ENCODE assay signal across 8 cellular contexts in genomic region chr1:192808588-192809285, GRCh38. TPM values are rescaled to one million over a fixed set of nuclear protein-coding genes. Genes with fewer than 3 reads are reported as not detected.
A peak's percentile ranks its signal among the peaks of the same experiment; 100 is the strongest.
DNase-seq lines count a peak whose midpoint lies in the region; TF ChIP-seq lines count a peak whose summit lies in the region.

A gene with protein sequence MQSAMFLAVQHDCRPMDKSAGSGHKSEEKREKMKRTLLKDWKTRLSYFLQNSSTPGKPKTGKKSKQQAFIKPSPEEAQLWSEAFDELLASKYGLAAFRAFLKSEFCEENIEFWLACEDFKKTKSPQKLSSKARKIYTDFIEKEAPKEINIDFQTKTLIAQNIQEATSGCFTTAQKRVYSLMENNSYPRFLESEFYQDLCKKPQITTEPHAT (plus strand): TSS chr1:192809039. CDS start chr1:192809072, 33 bp downstream.

- peak within 1 kb of the TSS; percentile 89 for H3K4me2 ChIP-seq in osteoblast (ENCODE audit: insufficient read depth, low read length)

- intact Hi-C loops in testis (cut with DNase I; ENCODE audit: low total_unique reads) = no loop called here

- peaks cover 11% of the 10 kb centered on the region for H3K79me2 ChIP-seq in osteoblast (ENCODE audit: insufficient read depth, low read length)

- H3K4me3 ChIP-seq in GM06990 (replicated peaks; ENCODE audit: low read depth, low read length) (peak within 1 kb of the TSS; percentile 78), HFF-Myc (replicated peaks; ENCODE audit: low read depth, low read length) (peak within 1 kb of the TSS; percentile 71), SK-N-MC (peak within 1 kb of the TSS; percentile 96), osteoblast (ENCODE audit: insufficient read depth, low read length) (peak within 1 kb of the TSS; percentile 97), testis (peak within 1 kb of the TSS; percentile 81 to 87)

- 0% methylated on average over 12 to 64 of the region's 66 CpGs for WGBS in testis, 2 donors

- H3K9me3 ChIP-seq in SK-N-MC (ENCODE audit: low read depth, low read length) (no peaks in the 10 kb centered on the region), osteoblast (ENCODE audit: low read depth, low read length) (no peaks in the 10 kb centered on the region), testis (no peaks in the 10 kb centered on the region)

- H3K27me3 ChIP-seq in GM06990 (replicated peaks; ENCODE audit: control insufficient read depth, insufficient read depth, low read length) (no peaks in the 10 kb centered on the region), osteoblast (ENCODE audit: insufficient read depth, low read length) (no peaks in the 10 kb centered on the region), testis (no peaks in the 10 kb centered on the region)

- no peaks in the 10 kb centered on the region for H3K36me3 ChIP-seq in GM06990 (ENCODE audit: control insufficient read depth, insufficient read depth, low read length)
- peaks cover 5% of the 10 kb centered on the region; the same call in 1 of the 2 replicates for H3K36me3 ChIP-seq in SK-N-MC (ENCODE audit: insufficient read depth, low read length)
- peaks cover 10% of the 10 kb centered on the region for H3K36me3 ChIP-seq in osteoblast (ENCODE audit: insufficient read depth, low read length)
- no peaks in the 10 kb centered on the region for H3K36me3 ChIP-seq in testis (ENCODE audit: low read depth, missing control alignments)

- H2AFZ ChIP-seq in osteoblast (ENCODE audit: low read length) = peak within 1 kb of the TSS; percentile 95

- H3K9ac ChIP-seq in SK-N-MC (ENCODE audit: insufficient read length) = peak within 1 kb of the TSS; percentile 71

- H4K20me1 ChIP-seq in osteoblast (ENCODE audit: insufficient read depth, low read length) = no peaks in the 10 kb centered on the region

- DNase-seq in GM06990 (ENCODE audit: extremely low read depth, insufficient read length) (peak; percentile 95), HFF-Myc (ENCODE audit: extremely low read depth, low read depth) (peak; percentile 80), MV-4-11 (lab: John Stamatoyannopoulos, UW) (peak; percentile 81), SK-N-MC (ENCODE audit: low read depth, low spot score) (no peak), glutamatergic neuron (peak; percentile 93), osteoblast (ENCODE audit: insufficient read length, low spot score, missing footprints) (peak; percentile 95), testis (peak; percentile 95)

- TF ChIP-seq POLR2A in testis (IDR thresholded peaks at IDR 0.05) = peak; percentile 100

- peaks cover 1% of the 10 kb centered on the region for H3K36me3 Mint-ChIP-seq in activated naive CD4-positive, alpha-beta T cell treated with anti-CD3 and anti-CD28 coated beads, Interleukin-2, amount 50 U/mL, for 24 hours
- no peaks in the 10 kb centered on the region for H3K36me3 Mint-ChIP-seq in glutamatergic neuron (ENCODE audit: unreplicated experiment)

- H3K4me1 Mint-ChIP-seq in activated naive CD4-positive, alpha-beta T cell treated with anti-CD3 and anti-CD28 coated beads, Interleukin-2, amount 50 U/mL, for 24 hours = peaks cover 34% of the 10 kb centered on the region
- peaks cover 17% of the 10 kb centered on the region for H3K4me1 Mint-ChIP-seq in glutamatergic neuron (ENCODE audit: low read depth, unreplicated experiment)

- no peaks in the 10 kb centered on the region for H3K9me3 Mint-ChIP-seq in activated naive CD4-positive, alpha-beta T cell treated with anti-CD3 and anti-CD28 coated beads, Interleukin-2, amount 50 U/mL, for 24 hours
- peaks cover 13% of the 10 kb centered on the region for H3K9me3 Mint-ChIP-seq in glutamatergic neuron (ENCODE audit: unreplicated experiment)

- H3K27ac Mint-ChIP-seq in activated naive CD4-positive, alpha-beta T cell treated with anti-CD3 and anti-CD28 coated beads, Interleukin-2, amount 50 U/mL, for 24 hours = peak within 1 kb of the TSS; percentile 96
- H3K27ac Mint-ChIP-seq in glutamatergic neuron (ENCODE audit: unreplicated experiment) = peak within 1 kb of the TSS; percentile 99

- H3K4me1 ChIP-seq in osteoblast (ENCODE audit: insufficient read depth, low read length) = peaks cover 25% of the 10 kb centered on the region
- H3K4me1 ChIP-seq in testis = peaks cover 5% of the 10 kb centered on the region

- TF ChIP-seq CTCF in GM06990 (IDR thresholded peaks at IDR 0.05; ENCODE audit: insufficient read depth, low read length, poor library complexity, severe bottlenecking) (no peak), HFF-Myc (IDR thresholded peaks at IDR 0.05; ENCODE audit: low read depth, low read length, missing control alignments) (no peak), glutamatergic neuron (IDR thresholded peaks at IDR 0.05; ENCODE audit: partially characterized antibody, unreplicated experiment) (no peak), osteoblast (IDR thresholded peaks at IDR 0.05; ENCODE audit: extremely low read depth, low read depth, low read length) (no peak), testis (IDR thresholded peaks at IDR 0.05) (peak in 1 of 3 experiments; percentile 1)

- no peaks in the 10 kb centered on the region for H3K27me3 Mint-ChIP-seq in activated naive CD4-positive, alpha-beta T cell treated with anti-CD3 and anti-CD28 coated beads, Interleukin-2, amount 50 U/mL, for 24 hours
- peaks cover 11% of the 10 kb centered on the region for H3K27me3 Mint-ChIP-seq in glutamatergic neuron (ENCODE audit: unreplicated experiment)

- H3K4me3 Mint-ChIP-seq in activated naive CD4-positive, alpha-beta T cell treated with anti-CD3 and anti-CD28 coated beads, Interleukin-2, amount 50 U/mL, for 24 hours = peak within 1 kb of the TSS; percentile 99
- H3K4me3 Mint-ChIP-seq in glutamatergic neuron (ENCODE audit: unreplicated experiment) = peak within 1 kb of the TSS; percentile 94

- H3K27ac ChIP-seq in SK-N-MC (no peak within 1 kb of the TSS), osteoblast (ENCODE audit: low read depth, low read length) (peak within 1 kb of the TSS; percentile 94), testis (peak within 1 kb of the TSS; percentile 90 to 96)

RNA-seq across cellular contexts. Expression of the gene that starts here (rescaled TPM):
- total RNA-seq in glutamatergic neuron (ENCODE audit: unreplicated experiment) (33.5 TPM), osteoblast (5.6 and 5.8 TPM in 2 replicates), testis (10 to 100 TPM; 17.4 to 36.0 TPM)
- polyA plus RNA-seq in testis (ENCODE audit: insufficient read depth, low read depth, low replicate concordance) = 16.9 TPM
